In the genomic region with DNA sequence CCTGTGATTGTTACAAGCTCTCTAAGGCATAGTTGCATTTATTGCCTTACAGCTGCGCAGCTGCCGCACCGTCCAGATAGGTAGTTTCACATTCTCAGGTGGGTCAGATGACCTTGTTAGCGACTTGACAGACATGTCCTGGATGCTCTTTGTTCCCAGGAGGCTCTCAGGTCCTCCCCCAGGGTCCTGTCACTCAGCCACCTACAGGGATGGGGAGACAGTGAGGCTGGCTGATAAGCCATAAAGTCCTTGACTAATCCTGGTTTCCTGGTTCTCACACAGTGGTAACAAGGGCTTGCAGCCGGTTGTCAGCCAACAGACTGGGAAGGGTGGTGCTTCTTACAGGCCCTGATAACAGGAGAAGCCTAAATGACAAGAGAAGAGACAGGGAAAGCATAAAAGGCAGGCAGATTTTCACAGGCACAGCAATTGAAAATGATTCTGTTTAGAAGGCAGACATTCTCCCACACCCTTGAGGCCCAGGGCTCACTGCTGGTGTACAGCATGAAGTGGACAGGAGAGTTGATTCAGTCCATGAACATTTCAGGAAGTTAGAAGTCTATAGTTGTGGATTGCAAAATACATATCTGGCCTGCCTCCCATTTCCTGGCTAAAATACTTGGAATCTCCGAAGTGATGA, we compare ENCODE assay signal across 1 cellular context.
TF ChIP-seq lines count a peak whose summit lies in the region.

No MANE protein-coding gene starts in this region.

TF ChIP-seq in HCT116, 20 proteins besides CTCF, POLR2A, EP300 and RAD21 (continued from another document):
- no peak for TF ChIP-seq REST (IDR thresholded peaks at IDR 0.05; ENCODE audit: low read depth)
